In genomic region chr10:99370993-99371392, GRCh38 we compare ENCODE assay signal across 8 cellular contexts. TPM values are rescaled to one million over a fixed set of nuclear protein-coding genes. Genes with fewer than 3 reads are reported as not detected.
A peak's percentile ranks its signal among the peaks of the same experiment; 100 is the strongest.
DNase-seq lines count a peak whose midpoint lies in the region; TF ChIP-seq lines count a peak whose summit lies in the region.

No MANE protein-coding gene starts in this region.

- CTCF ChIA-PET in A673 (lab: Charles Lee) (no interaction called here), HEK293T (lab: Yijun Ruan, JAX) (no interaction called here)

- H3K27ac ChIP-seq in A673 (ENCODE audit: low read depth, low read length, poor library complexity, severe bottlenecking) = no peak overlapping the region
- no peak overlapping the region for H3K27ac ChIP-seq in MM.1S (ENCODE audit: low read length)
- H3K27ac ChIP-seq in parathyroid adenoma = no peak overlapping the region

- H3K4me1 ChIP-seq in A673 (ENCODE audit: insufficient read depth, low read length, poor library complexity, severe bottlenecking) = peaks cover 3% of the 10 kb centered on the region
- peaks cover 15% of the 10 kb centered on the region for H3K4me1 ChIP-seq in MM.1S (ENCODE audit: low read length)
- peaks cover 24% of the 10 kb centered on the region for H3K4me1 ChIP-seq in parathyroid adenoma

- intact Hi-C loops in A673 (cut with micrococcal nuclease; ENCODE audit: unreplicated experiment) = no loop called here

- H3K4me1 Mint-ChIP-seq in chondrocyte (ENCODE audit: low read depth) = peaks cover 18% of the 10 kb centered on the region

- TF ChIP-seq CTCF in A673 (conservative IDR thresholded peaks at IDR 0.05; ENCODE audit: low read depth, low read length) (peak; percentile 62), GM12872 (IDR thresholded peaks at IDR 0.05; ENCODE audit: insufficient read depth, low read depth, low read length) (peak; percentile 49), MM.1S (IDR thresholded peaks at IDR 0.05; ENCODE audit: low read length) (peak; percentile 20), chondrocyte (IDR thresholded peaks at IDR 0.05) (peak; percentile 68), parathyroid adenoma (IDR thresholded peaks at IDR 0.05) (peak; percentile 44)

- H3K9ac ChIP-seq in MM.1S (ENCODE audit: low read length) (no peak overlapping the region), parathyroid adenoma (no peak overlapping the region)

- POLR2A ChIA-PET in A673 (lab: Charles Lee; ENCODE audit: low non-redundant PET) (no interaction called here), HEK293T (lab: Yijun Ruan, JAX) (no interaction called here)

- no peak overlapping the region for H3K4me3 ChIP-seq in A673 (ENCODE audit: low read depth, low read length, poor library complexity, severe bottlenecking)
- 0 out of 2 replicates have a peak overlapping the region, but pooled peaks have one; percentile 4 for H3K4me3 ChIP-seq in MM.1S (ENCODE audit: low read length)
- H3K4me3 ChIP-seq in parathyroid adenoma (ENCODE audit: low read depth, low read length) = no peak overlapping the region

- H3K9me3 ChIP-seq in A673 (ENCODE audit: low read depth, low read length, poor library complexity, severe bottlenecking) (no peaks in the 10 kb centered on the region), MM.1S (replicated peaks; ENCODE audit: insufficient read depth, low read length) (no peaks in the 10 kb centered on the region), parathyroid adenoma (ENCODE audit: control insufficient read depth, low read length) (no peaks in the 10 kb centered on the region)

- peak overlapping the region; percentile 33 for H3K4me2 ChIP-seq in MM.1S (ENCODE audit: low read depth, low read length)
- no peak overlapping the region for H3K4me2 ChIP-seq in parathyroid adenoma (ENCODE audit: low read length)

- H3K36me3 ChIP-seq in A673 (ENCODE audit: insufficient read depth, low read length, poor library complexity, severe bottlenecking) (no peaks in the 10 kb centered on the region), MM.1S (replicated peaks; ENCODE audit: insufficient read depth, low read length) (no peaks in the 10 kb centered on the region), parathyroid adenoma (ENCODE audit: control insufficient read depth, insufficient read depth, low read length) (no peaks in the 10 kb centered on the region)

- no peaks in the 10 kb centered on the region for H3F3A ChIP-seq in MM.1S (ENCODE audit: insufficient read depth, low read length)

- no peak overlapping the region for H3K4me3 Mint-ChIP-seq in chondrocyte (ENCODE audit: unreplicated experiment)

- H3K27ac Mint-ChIP-seq in chondrocyte (ENCODE audit: unreplicated experiment) = no peak overlapping the region

- H3K9me2 ChIP-seq in MM.1S (replicated peaks; ENCODE audit: insufficient read depth, low read length) = no peaks in the 10 kb centered on the region

- H4K20me1 ChIP-seq in MM.1S (ENCODE audit: insufficient read depth, low read length) = no peaks in the 10 kb centered on the region

- H3K27me3 ChIP-seq in A673 (replicated peaks; ENCODE audit: insufficient read depth, low read depth, low read length, poor library complexity) (peaks cover 14% of the 10 kb centered on the region), MM.1S (replicated peaks; ENCODE audit: insufficient read depth, low read length) (peaks cover 62% of the 10 kb centered on the region), parathyroid adenoma (ENCODE audit: control insufficient read depth, insufficient read depth, low read length) (no peaks in the 10 kb centered on the region)

- H3K79me2 ChIP-seq in MM.1S (ENCODE audit: low read length) (no peaks in the 10 kb centered on the region), parathyroid adenoma (no peaks in the 10 kb centered on the region)

- BruUV-seq in A673 (replicated peaks; lab: Mats Ljungman, UMichigan) = no TSS peak

- peaks cover 36% of the 10 kb centered on the region for H3K27me3 Mint-ChIP-seq in chondrocyte (ENCODE audit: low read depth)

- H3K36me3 Mint-ChIP-seq in chondrocyte (ENCODE audit: low read depth) = peaks cover 1% of the 10 kb centered on the region

- DNase-seq in A673 (ENCODE audit: low spot score) = peak; percentile 64
- peak; percentile 65 for DNase-seq in HEK293T (ENCODE audit: extremely low spot score)
- DNase-seq in MM.1S = peak; percentile 67
- DNase-seq in chondrocyte (ENCODE audit: low spot score) = no peak
- no peak for DNase-seq in stimulated activated CD4-positive, alpha-beta T cell treated with anti-CD3 and anti-CD28 coated beads, Interleukin-2, amount 100 ng/mL, for 48 hours
- DNase-seq in stimulated activated CD4-positive, alpha-beta T cell treated with anti-CD3 and anti-CD28 coated beads, Interleukin-2, amount 100 ng/mL, for 24 hours = no peak

- no peaks in the 10 kb centered on the region for H3K9me3 Mint-ChIP-seq in chondrocyte (ENCODE audit: low read depth)

- H2AFZ ChIP-seq in MM.1S (ENCODE audit: low read length) = no peak overlapping the region
- no peak overlapping the region for H2AFZ ChIP-seq in parathyroid adenoma

TF ChIP-seq in HEK293T, 16 proteins besides CTCF, POLR2A, EP300 and RAD21:
- no peak for TF ChIP-seq ZNF384 (IDR thresholded peaks at IDR 0.05)
- no peak for TF ChIP-seq CTBP1 (IDR thresholded peaks at IDR 0.05; ENCODE audit: borderline replicate concordance)
- TF ChIP-seq BHLHE40 (IDR thresholded peaks at IDR 0.05; ENCODE audit: borderline replicate concordance) = no peak

RNA-seq across cellular contexts. Expression of gene CNNM1, which starts 41.8 kb away (rescaled TPM):
- 0.66 and 0.73 TPM in 2 replicates for total RNA-seq in A673 (2021)
- total RNA-seq in chondrocyte = 0.20 to 0.36 TPM (median 0.21 TPM) in 3 replicates

RNA-seq across cellular contexts. Expression of gene GOT1, which starts 59.4 kb away (rescaled TPM):
- total RNA-seq in A673 (2021) (65.7 and 78.3 TPM in 2 replicates), chondrocyte (18.3 to 38.9 TPM (median 34.2 TPM) in 3 replicates)

Comparison
In these comparisons a context has a peak if more than half of its experiments do, and no peak if none do; other contexts are left out.
1. DNase-seq: peak in A673 (single experiment), HEK293T (single experiment) and MM.1S (single experiment); none in chondrocyte (single experiment), stimulated activated CD4-positive, alpha-beta T cell treated with anti-CD3 and anti-CD28 coated beads, Interleukin-2, amount 100 ng/mL, for 48 hours (0 of 2) and stimulated activated CD4-positive, alpha-beta T cell treated with anti-CD3 and anti-CD28 coated beads, Interleukin-2, amount 100 ng/mL, for 24 hours (0 of 2).
2. Peak in every context shown above with its lines, with median percentiles within 50 percentile points of each other: CTCF ChIP-seq.